ENCODE assay signal across 8 cellular contexts in the genomic region with DNA sequence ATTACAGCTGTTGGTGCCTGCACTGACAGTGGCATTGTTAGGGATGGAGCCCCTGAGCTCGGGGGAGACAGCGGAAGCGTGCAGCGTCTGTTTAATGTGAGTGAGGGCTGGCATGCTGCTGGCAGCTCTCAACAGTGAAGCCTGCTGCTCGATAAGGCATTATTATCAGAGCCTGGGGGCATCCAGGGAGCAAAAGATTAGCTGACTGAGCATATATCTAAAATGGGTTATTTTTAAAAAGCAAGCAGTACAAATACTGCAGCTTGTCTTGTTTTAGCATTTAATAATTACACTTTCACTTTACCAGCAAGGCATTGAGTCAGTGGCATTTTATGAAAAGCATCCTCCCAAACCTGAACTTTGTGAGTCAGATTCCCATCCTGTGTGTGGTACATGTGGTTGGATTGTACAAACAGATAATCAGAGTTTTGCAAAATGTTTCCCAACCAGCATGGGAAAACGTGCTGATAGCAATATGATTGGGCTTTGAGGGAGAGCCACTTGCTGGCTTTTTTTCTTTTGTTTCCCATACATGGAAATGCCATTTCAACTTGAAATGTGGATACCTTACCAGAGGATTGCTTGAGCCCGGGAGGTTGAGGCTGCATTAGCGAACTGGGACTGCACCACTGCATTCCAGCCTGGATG.
A peak's percentile ranks its signal among the peaks of the same experiment; 100 is the strongest.
DNase-seq lines count a peak whose midpoint lies in the region; ATAC-seq and TF ChIP-seq lines count a peak whose summit lies in the region.

No MANE protein-coding gene starts in this region.

- peaks cover 62% of the 10 kb centered on the region for H3K36me3 Mint-ChIP-seq in activated CD4-positive, alpha-beta memory T cell treated with anti-CD3 and anti-CD28 coated beads, Interleukin-2, amount 10 ng/mL, durations not matched to agents 7 days and 5 days (ENCODE audit: low read depth)

- no peaks in the 10 kb centered on the region; the same call in 1 of the 2 replicates for H4K20me1 ChIP-seq in DND-41 (ENCODE audit: insufficient read depth, low read length)

- DNase-seq in DND-41 (peak; percentile 76), Kasumi-1 (lab: John Stamatoyannopoulos, UW) (peak; percentile 8 to 35), fibroblast of pulmonary artery (ENCODE audit: low read depth) (peak; percentile 99), pulmonary artery endothelial cell (ENCODE audit: low read depth, low spot score) (peak; percentile 74), NCI-H2029 treated with DMSO at 0.1 percent for 48 hours (lab: John Stamatoyannopoulos, UW) (no peak), T-helper 9 cell (no peak), NCI-H2196 treated with DMSO at 0.1 percent for 48 hours (lab: John Stamatoyannopoulos, UW; ENCODE audit: unreplicated experiment) (no peak)
- DNase-seq in activated CD4-positive, alpha-beta memory T cell treated with anti-CD3 and anti-CD28 coated beads, Interleukin-2, amount 10 ng/mL, durations not matched to agents 7 days and 5 days, result peak; percentile 46

- TF ChIP-seq CTCF in DND-41 (IDR thresholded peaks at IDR 0.05; ENCODE audit: borderline replicate concordance, extremely low read depth, low read length, poor library complexity, severe bottlenecking), result no peak
- no peak for TF ChIP-seq CTCF in fibroblast of pulmonary artery (IDR thresholded peaks at IDR 0.05; ENCODE audit: low read length, missing control alignments)

- POLR2A ChIA-PET in activated CD4-positive, alpha-beta memory T cell treated with anti-CD3 and anti-CD28 coated beads, Interleukin-2, amount 10 ng/mL, durations not matched to agents 7 days and 5 days (lab: Charles Lee), result interaction anchor here (0.6 to 8.6 kb wide), 26 partner anchors 8 to 290 kb away, joined by 3 to 80 read pairs (median 4); partner anchors contain the start of genes HIF1A, PRKCH and SNAPC1

- peaks cover 98% of the 10 kb centered on the region for H3K4me1 ChIP-seq in DND-41 (ENCODE audit: insufficient read depth, low read length)

- peak overlapping the region; percentile 74 for H3K4me3 Mint-ChIP-seq in activated CD4-positive, alpha-beta memory T cell treated with anti-CD3 and anti-CD28 coated beads, Interleukin-2, amount 10 ng/mL, durations not matched to agents 7 days and 5 days

- H3K27ac Mint-ChIP-seq in activated CD4-positive, alpha-beta memory T cell treated with anti-CD3 and anti-CD28 coated beads, Interleukin-2, amount 10 ng/mL, durations not matched to agents 7 days and 5 days, result peak overlapping the region; percentile 88

- H3K4me3 ChIP-seq in DND-41 (ENCODE audit: low read depth in 1 of 2, low read length in 2 of 2) (peak overlapping the region; percentile 13 to 55; a peak in 3 of 4 replicates), fibroblast of pulmonary artery (replicated peaks; ENCODE audit: low read depth, low read length) (peak overlapping the region; percentile 53)

- peaks cover 59% of the 10 kb centered on the region for H3K79me2 ChIP-seq in DND-41 (ENCODE audit: insufficient read depth, low read length)

- H3K9me3 ChIP-seq in DND-41 (ENCODE audit: insufficient read depth, low read length, severe bottlenecking), result no peaks in the 10 kb centered on the region

- H3K4me2 ChIP-seq in DND-41 (ENCODE audit: insufficient read depth, low read length), result peak overlapping the region; percentile 84

- ATAC-seq in DND-41 (ENCODE audit: insufficient read depth, low read depth), result peak; percentile 74

- CTCF ChIA-PET in activated CD4-positive, alpha-beta memory T cell treated with anti-CD3 and anti-CD28 coated beads, Interleukin-2, amount 10 ng/mL, durations not matched to agents 7 days and 5 days (lab: Charles Lee), result interaction anchor here (0.8 to 2.3 kb wide), 7 partner anchors 8 to 290 kb away, joined by 3 to 7 read pairs (median 3); partner anchors contain the start of genes SNAPC1 and TMEM30B

- H3K27ac ChIP-seq in DND-41 (ENCODE audit: low read length), result peak overlapping the region; percentile 82

- peaks cover 85% of the 10 kb centered on the region for H3K4me1 Mint-ChIP-seq in activated CD4-positive, alpha-beta memory T cell treated with anti-CD3 and anti-CD28 coated beads, Interleukin-2, amount 10 ng/mL, durations not matched to agents 7 days and 5 days

- H3K36me3 ChIP-seq in DND-41 (ENCODE audit: insufficient read depth, low read length), result peaks cover 30% of the 10 kb centered on the region

- no peaks in the 10 kb centered on the region for H3K9me3 Mint-ChIP-seq in activated CD4-positive, alpha-beta memory T cell treated with anti-CD3 and anti-CD28 coated beads, Interleukin-2, amount 10 ng/mL, durations not matched to agents 7 days and 5 days

- no peak overlapping the region; the same call in 1 of the 2 replicates for H2AFZ ChIP-seq in DND-41 (ENCODE audit: low read depth, low read length)

- no peaks in the 10 kb centered on the region for H3K27me3 ChIP-seq in DND-41 (ENCODE audit: insufficient read depth, low read length, poor library complexity)

- no peaks in the 10 kb centered on the region for H3K27me3 Mint-ChIP-seq in activated CD4-positive, alpha-beta memory T cell treated with anti-CD3 and anti-CD28 coated beads, Interleukin-2, amount 10 ng/mL, durations not matched to agents 7 days and 5 days

- H3K9ac ChIP-seq in DND-41 (ENCODE audit: low read depth, low read length), result peak overlapping the region; percentile 43

Comparison
In these comparisons a context has a peak if more than half of its experiments do, and no peak if none do; other contexts are left out.
1. DNase-seq: peak in DND-41 (single experiment), Kasumi-1 (2 of 2), activated CD4-positive, alpha-beta memory T cell treated with anti-CD3 and anti-CD28 coated beads, Interleukin-2, amount 10 ng/mL, durations not matched to agents 7 days and 5 days (single experiment), fibroblast of pulmonary artery (single experiment) and pulmonary artery endothelial cell (single experiment); none in NCI-H2029 treated with DMSO at 0.1 percent for 48 hours (single experiment), T-helper 9 cell (single experiment) and NCI-H2196 treated with DMSO at 0.1 percent for 48 hours (single experiment).